Comparison of ENCODE assay signal across 8 cellular contexts in genomic region chr17:7136266-7136877, GRCh38. TPM values are rescaled to one million over a fixed set of nuclear protein-coding genes. Genes with fewer than 3 reads are reported as not detected.
A peak's percentile ranks its signal among the peaks of the same experiment; 100 is the strongest.
DNase-seq lines count a peak whose midpoint lies in the region; ATAC-seq and TF ChIP-seq lines count a peak whose summit lies in the region.

No MANE protein-coding gene starts in this region.

- peak; percentile 11 for DNase-seq in DMS153 treated with DMSO at 0.1 percent for 48 hours (lab: John Stamatoyannopoulos, UW; ENCODE audit: unreplicated experiment)
- DNase-seq in DMS153 (lab: John Stamatoyannopoulos, UW) = no peak
- peak; percentile 0 for DNase-seq in NCI-H2196 treated with DMSO at 0.1 percent for 48 hours (lab: John Stamatoyannopoulos, UW; ENCODE audit: unreplicated experiment)
- peak; percentile 76 to 77 for DNase-seq in activated CD4-positive, alpha-beta T cell treated with anti-CD3 and anti-CD28 coated beads for 24 hours (ENCODE audit: low read depth in 2 of 2)
- peak; percentile 63 for DNase-seq in cerebellum (ENCODE audit: low spot score)
- peak; percentile 35 to 79 (median 55) for DNase-seq in stimulated activated CD4-positive, alpha-beta T cell treated with anti-CD3 and anti-CD28 coated beads, TNF-alpha, amount 100 ng/mL, for 1 hour (ENCODE audit: low read depth in 3 of 3, low spot score in 1 of 3)

- H3K9ac ChIP-seq in liver (ENCODE audit: low read depth in 1 of 2, low read length in 2 of 2) = no peak overlapping the region

- peaks cover 5 to 12% (median 10%) of the 10 kb centered on the region in 4 donors for H3K4me1 ChIP-seq in liver (ENCODE audit: control insufficient read depth in 4 of 4, insufficient read depth in 4 of 4, low read length in 3 of 4)

- peak overlapping the region in 1 of 2 donors; percentile 18 for H3K27ac ChIP-seq in liver (ENCODE audit: low read depth in 1 of 2, low read length in 2 of 2)

- H3K4me3 ChIP-seq in liver (ENCODE audit: low read depth in 1 of 3, low read length in 3 of 3) = peak overlapping the region in 2 of 3 donors; percentile 22 to 41

- peak; percentile 93 for TF ChIP-seq RAD21 in liver (IDR thresholded peaks at IDR 0.05)

- ATAC-seq in GM18498 (IDR thresholded peaks at IDR 0.05; ENCODE audit: unreplicated experiment) = no peak

- no peaks in the 10 kb centered on the region for H3K27me3 ChIP-seq in liver (ENCODE audit: control insufficient read depth in 4 of 4, insufficient read depth in 4 of 4, low read length in 3 of 4)

- TF ChIP-seq CTCF in liver (IDR thresholded peaks at IDR 0.05; ENCODE audit: low read depth, low read length, missing input control) = peak; percentile 93

- H3K36me3 ChIP-seq in liver (ENCODE audit: control insufficient read depth in 4 of 4, insufficient read depth in 3 of 4, low read depth in 1 of 4, low read length in 3 of 4) = no peaks in the 10 kb centered on the region

- 22% methylated on average over 9 of the region's 9 CpGs for WGBS in liver

- H3K9me3 ChIP-seq in liver (ENCODE audit: control insufficient read depth in 4 of 4, low read length in 3 of 4) = no peaks in the 10 kb centered on the region

TF ChIP-seq in liver, 16 proteins besides CTCF, POLR2A, EP300 and RAD21:
- TF ChIP-seq SP1 (IDR thresholded peaks at IDR 0.05) (no peak), REST (IDR thresholded peaks at IDR 0.05) (no peak), TAF1 (conservative IDR thresholded peaks at IDR 0.05) (no peak), YY1 (IDR thresholded peaks at IDR 0.05) (no peak), MAX (IDR thresholded peaks at IDR 0.05) (no peak), FOXA1 (IDR thresholded peaks at IDR 0.05) (no peak), EGR1 (IDR thresholded peaks at IDR 0.05; ENCODE audit: low read depth in 2 of 2) (no peak), HNF4G (IDR thresholded peaks at IDR 0.05) (no peak), GABPA (IDR thresholded peaks at IDR 0.05 in 1 of 2, conservative IDR thresholded peaks at IDR 0.05 in 1 of 2) (no peak), RXRA (IDR thresholded peaks at IDR 0.05) (no peak), ATF3 (IDR thresholded peaks at IDR 0.05) (no peak)

RNA-seq across cellular contexts. Expression of gene ASGR2, which starts 21.8 kb away (rescaled TPM):
- not detected for total RNA-seq in cerebellum
- total RNA-seq in liver = 100 to 1,000 TPM; 188 to 336 TPM
- 100 to 1,000 TPM; 650 to 657 TPM for polyA plus RNA-seq in liver

RNA-seq across cellular contexts. Expression of gene ASGR1, which starts 42.8 kb away (rescaled TPM):
- total RNA-seq in cerebellum (11.2 TPM), liver (100 to 1,000 TPM; 127 to 401 TPM)
- polyA plus RNA-seq in liver = 100 to 1,000 TPM; 541 to 728 TPM

RNA-seq across cellular contexts. Expression of gene CLEC10A, which starts 56.3 kb away (rescaled TPM):
- total RNA-seq in cerebellum (not detected), liver (1 to 10 TPM; 3.1 to 3.8 TPM)
- polyA plus RNA-seq in liver = 1 to 10 TPM; 1.4 to 4.0 TPM

Comparison
In these comparisons a context has a peak if more than half of its experiments do, and no peak if none do; other contexts are left out.
1. RNA of gene ASGR2, which starts 21.8 kb away (total RNA-seq): 188 to 336 TPM in liver; not detected in cerebellum (single experiment); every median in the first group is over 100 times any median in the second.
2. RNA of gene ASGR1, which starts 42.8 kb away (total RNA-seq): 127 to 401 TPM in liver; 11.2 TPM in cerebellum (single experiment); every median in the first group is over 10 times any median in the second.